In the genomic region with DNA sequence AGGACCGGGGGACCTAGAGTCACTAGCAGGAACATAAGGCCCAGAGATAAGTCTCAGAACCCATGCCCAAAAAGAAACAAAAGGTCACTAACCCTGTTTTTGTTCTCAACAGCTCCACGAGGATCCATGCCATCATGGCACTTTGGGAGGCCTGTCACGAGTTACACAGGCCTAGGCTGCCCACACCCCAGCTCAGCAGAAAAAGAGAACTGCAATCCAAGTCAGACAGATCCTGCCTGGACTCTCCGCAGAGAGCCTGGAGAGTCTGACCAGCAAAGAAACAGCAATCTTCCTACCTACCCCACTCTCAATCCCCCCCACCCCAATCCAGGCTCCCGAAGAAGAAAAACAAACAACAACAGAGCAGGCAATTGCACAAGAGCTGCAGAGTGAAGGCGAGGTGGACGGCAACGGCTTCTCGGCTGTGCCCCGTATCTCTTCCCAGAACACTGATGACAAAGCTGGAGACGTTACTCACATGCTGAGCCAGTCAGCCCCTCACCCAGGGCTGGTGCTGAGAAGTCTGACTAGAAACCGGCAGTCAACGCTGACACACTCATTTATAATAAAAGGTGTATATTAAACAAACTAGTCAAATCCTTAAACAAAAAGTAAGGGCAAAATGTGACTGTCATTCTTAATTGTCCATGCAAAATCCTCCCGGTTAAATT, we compare ENCODE assay signal across 8 cellular contexts.
DNase-seq lines count a peak whose midpoint lies in the region; ATAC-seq and TF ChIP-seq lines count a peak whose summit lies in the region.

No MANE protein-coding gene starts in this region.

- H3K9me3 Mint-ChIP-seq in effector memory CD8-positive, alpha-beta T cell: no peaks in the 10 kb centered on the region

- CTCF ChIA-PET in SK-N-SH (lab: Yijun Ruan, JAX): interaction anchor here (0.6 to 2.6 kb wide), 8 partner anchors 9 to 160 kb away, joined by 3 to 14 read pairs (median 5); no protein-coding TSS in a partner anchor

- H3K9me3 ChIP-seq in SK-N-SH (no peaks in the 10 kb centered on the region), mucosa of stomach (ENCODE audit: control insufficient read depth, low read length) (no peaks in the 10 kb centered on the region), upper lobe of left lung (no peaks in the 10 kb centered on the region)

- peaks cover 38 to 41% of the 10 kb centered on the region in 2 experiments for H3K4me1 ChIP-seq in SK-N-SH (ENCODE audit: control insufficient read depth in 1 of 2, insufficient read depth in 2 of 2, low read depth in 1 of 2, low read length in 1 of 2)
- H3K4me1 ChIP-seq in mucosa of stomach (ENCODE audit: control insufficient read depth, insufficient read depth, low read length): peaks cover 25% of the 10 kb centered on the region
- peaks cover 37 to 45% (median 40%) of the 10 kb centered on the region in 4 donors for H3K4me1 ChIP-seq in upper lobe of left lung

- TF ChIP-seq EP300 in SK-N-SH (IDR thresholded peaks at IDR 0.05; ENCODE audit: borderline replicate concordance in 1 of 2, low read depth in 1 of 2, low read length in 1 of 2) (0 out of 4 replicates have a peak, but pooled peaks of 1 of the 2 experiments have one; percentile 9), upper lobe of left lung (IDR thresholded peaks at IDR 0.05) (peak in 1 of 4 donors; percentile 42)

- H3K27ac ChIP-seq in SK-N-SH (ENCODE audit: low read depth in 2 of 2, low read length in 1 of 2): peak overlapping the region; percentile 97 to 99
- H3K27ac ChIP-seq in upper lobe of left lung: peak overlapping the region; percentile 60 to 85 (median 78)

- TF ChIP-seq CTCF in SK-N-SH (IDR thresholded peaks at IDR 0.05) (no peak), upper lobe of left lung (IDR thresholded peaks at IDR 0.05) (no peak)

- peaks cover 42% of the 10 kb centered on the region; the same call in 1 of the 2 replicates for H3K79me2 ChIP-seq in SK-N-SH (ENCODE audit: insufficient read depth)

- in situ Hi-C loops in G401 (cut with HindIII; ENCODE audit: low sequenced_read_pairs): no loop called here

- H3F3A ChIP-seq in SK-N-SH (replicated peaks; ENCODE audit: insufficient read depth): peaks cover 48% of the 10 kb centered on the region

- H4K20me1 ChIP-seq in SK-N-SH (ENCODE audit: insufficient read depth): no peaks in the 10 kb centered on the region

- H2AFZ ChIP-seq in SK-N-SH (ENCODE audit: low read depth): no peak overlapping the region

- H3K27me3 ChIP-seq in SK-N-SH (ENCODE audit: insufficient read depth) (no peaks in the 10 kb centered on the region), mucosa of stomach (ENCODE audit: control insufficient read depth, insufficient read depth, low read length) (no peaks in the 10 kb centered on the region), upper lobe of left lung (no peaks in the 10 kb centered on the region)

- H3K27me3 Mint-ChIP-seq in effector memory CD8-positive, alpha-beta T cell: no peaks in the 10 kb centered on the region

- TF ChIP-seq RAD21 in SK-N-SH (IDR thresholded peaks at IDR 0.05; ENCODE audit: low read length): no peak

- peaks cover 12% of the 10 kb centered on the region for H3K36me3 Mint-ChIP-seq in effector memory CD8-positive, alpha-beta T cell (ENCODE audit: insufficient read depth)

- H3K4me3 ChIP-seq in SK-N-SH (ENCODE audit: low read depth in 2 of 2, low read length in 1 of 2): 0 out of 4 replicates have a peak overlapping the region, but pooled peaks of 1 of the 2 experiments have one; percentile 48
- no peak overlapping the region for H3K4me3 ChIP-seq in mucosa of stomach (ENCODE audit: low read length)
- H3K4me3 ChIP-seq in upper lobe of left lung: peak overlapping the region in 1 of 4 donors; percentile 7

- H3K4me2 ChIP-seq in SK-N-SH: peak overlapping the region; percentile 75

- peaks cover 32 to 45% of the 10 kb centered on the region in 2 donors for H3K4me1 Mint-ChIP-seq in effector memory CD8-positive, alpha-beta T cell (ENCODE audit: low read depth in 2 of 2)

- WGBS in SK-N-SH (ENCODE audit: low lambda C conversion rate): 36% methylated on average over 14 of the region's 14 CpGs
- WGBS in upper lobe of left lung, 2 donors: 25 to 28% methylated on average over 13 to 14 of the region's 14 CpGs

- no peak for ATAC-seq in effector memory CD8-positive, alpha-beta T cell (replicated peaks)
- ATAC-seq in upper lobe of left lung (ENCODE audit: low FRiP score in 2 of 2): peak; percentile 75 to 79

- POLR2A ChIA-PET in SK-N-SH (lab: Yijun Ruan, JAX): no interaction called here

- peak overlapping the region; percentile 67 to 71 for H3K4me3 Mint-ChIP-seq in effector memory CD8-positive, alpha-beta T cell

- DNase-seq in G401 (ENCODE audit: low spot score): peak; percentile 64
- DNase-seq in SK-N-SH: no peak
- no peak for DNase-seq in effector memory CD8-positive, alpha-beta T cell
- DNase-seq in upper lobe of left lung: peak in 1 of 2 donors; percentile 62
- no peak for DNase-seq in NK-92 (lab: John Stamatoyannopoulos, UW; ENCODE audit: unreplicated experiment)
- no peak for DNase-seq in GDM1 (lab: John Stamatoyannopoulos, UW)
- no peak for DNase-seq in SIG-M5 (lab: John Stamatoyannopoulos, UW)

- peaks cover 0 to 9% of the 10 kb centered on the region in 2 experiments for H3K36me3 ChIP-seq in SK-N-SH (replicated peaks in 1 of 2; ENCODE audit: control insufficient read depth in 1 of 2, insufficient read depth in 2 of 2, low read length in 1 of 2)
- H3K36me3 ChIP-seq in mucosa of stomach (ENCODE audit: control insufficient read depth, insufficient read depth, low read length): no peaks in the 10 kb centered on the region
- no peaks in the 10 kb centered on the region for H3K36me3 ChIP-seq in upper lobe of left lung

- peak in 1 of 4 donors; percentile 57 for TF ChIP-seq POLR2A in upper lobe of left lung (IDR thresholded peaks at IDR 0.05)

- peak overlapping the region; percentile 93 to 98 for H3K27ac Mint-ChIP-seq in effector memory CD8-positive, alpha-beta T cell

- H3K9me2 ChIP-seq in SK-N-SH: no peaks in the 10 kb centered on the region

- H3K9ac ChIP-seq in SK-N-SH: peak overlapping the region; percentile 67
- peak overlapping the region; percentile 27 for H3K9ac ChIP-seq in mucosa of stomach (ENCODE audit: low read length)

TF ChIP-seq in SK-N-SH, 30 proteins besides CTCF, POLR2A, EP300 and RAD21:
- TF ChIP-seq CHD2 (IDR thresholded peaks at IDR 0.05; ENCODE audit: low read length, partially characterized antibody) (no peak), NFIC (IDR thresholded peaks at IDR 0.05; ENCODE audit: borderline replicate concordance) (no peak), FOXM1 (IDR thresholded peaks at IDR 0.05; ENCODE audit: low read depth) (no peak), MEF2A (IDR thresholded peaks at IDR 0.05; ENCODE audit: borderline replicate concordance, low read depth) (no peak), JUND (IDR thresholded peaks at IDR 0.05) (peak; percentile 31; the same call in 1 of the 2 replicates), NRF1 (IDR thresholded peaks at IDR 0.05; ENCODE audit: low read depth, low read length) (no peak), TCF12 (IDR thresholded peaks at IDR 0.05) (no peak; the same call in 1 of the 2 replicates), EZH2phosphoT487 (IDR thresholded peaks at IDR 0.05; ENCODE audit: borderline replicate concordance, low read depth) (no peak), ELF1 (IDR thresholded peaks at IDR 0.05) (no peak), RCOR1 (IDR thresholded peaks at IDR 0.05; ENCODE audit: low read length) (no peak), MXI1 (IDR thresholded peaks at IDR 0.05; ENCODE audit: low read depth, low read length) (no peak), FOSL2 (IDR thresholded peaks at IDR 0.05; ENCODE audit: borderline replicate concordance, low read depth) (peak; percentile 40; the same call in 1 of the 2 replicates), GATA2 (CRISPR knock-in tag; IDR thresholded peaks at IDR 0.05) (no peak), SIN3A (IDR thresholded peaks at IDR 0.05; ENCODE audit: borderline replicate concordance, low read depth, low read length) (no peak), PBX3 (IDR thresholded peaks at IDR 0.05) (peak; percentile 32; the same call in 1 of the 2 replicates), YY1 (IDR thresholded peaks at IDR 0.05; ENCODE audit: low read depth) (no peak), TAF1 (IDR thresholded peaks at IDR 0.05; ENCODE audit: borderline replicate concordance, low read depth, low read length) (no peak)
- TF ChIP-seq, protein P1, sequence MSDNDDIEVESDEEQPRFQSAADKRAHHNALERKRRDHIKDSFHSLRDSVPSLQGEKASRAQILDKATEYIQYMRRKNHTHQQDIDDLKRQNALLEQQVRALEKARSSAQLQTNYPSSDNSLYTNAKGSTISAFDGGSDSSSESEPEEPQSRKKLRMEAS (IDR thresholded peaks at IDR 0.05; ENCODE audit: low read depth): peak; percentile 82
- TF ChIP-seq, protein P2, sequence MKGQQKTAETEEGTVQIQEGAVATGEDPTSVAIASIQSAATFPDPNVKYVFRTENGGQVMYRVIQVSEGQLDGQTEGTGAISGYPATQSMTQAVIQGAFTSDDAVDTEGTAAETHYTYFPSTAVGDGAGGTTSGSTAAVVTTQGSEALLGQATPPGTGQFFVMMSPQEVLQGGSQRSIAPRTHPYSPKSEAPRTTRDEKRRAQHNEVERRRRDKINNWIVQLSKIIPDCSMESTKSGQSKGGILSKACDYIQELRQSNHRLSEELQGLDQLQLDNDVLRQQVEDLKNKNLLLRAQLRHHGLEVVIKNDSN (IDR thresholded peaks at IDR 0.05; ENCODE audit: borderline replicate concordance, low read depth): no peak
